ENCODE assay signal across 9 cellular contexts in the genomic region with DNA sequence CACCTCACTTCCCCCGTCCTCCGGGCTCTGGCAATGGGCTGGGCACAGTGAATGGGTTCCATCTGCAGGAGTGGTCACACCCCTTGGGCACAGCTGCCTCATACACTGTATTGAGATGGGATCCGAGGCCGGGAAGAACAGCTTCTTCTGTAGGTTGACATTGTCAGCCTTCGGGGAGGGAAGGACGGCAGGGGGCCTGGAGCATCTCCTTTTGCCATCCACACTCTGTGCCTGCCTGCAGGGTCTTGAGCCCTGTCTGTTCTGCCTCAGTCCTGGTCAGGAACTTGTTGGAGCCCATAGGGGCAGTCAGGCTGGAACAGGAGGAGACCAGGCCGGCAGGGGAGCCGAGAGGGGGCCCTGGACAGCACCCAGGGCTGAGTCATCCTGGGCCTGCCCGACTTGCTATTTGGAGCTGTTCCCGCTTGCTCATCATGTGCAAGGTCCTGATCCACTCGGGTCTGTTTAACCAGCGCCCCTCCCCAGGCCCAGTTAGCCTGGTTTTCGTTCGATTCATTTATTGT.
DNase-seq lines count a peak whose midpoint lies in the region; ATAC-seq and TF ChIP-seq lines count a peak whose summit lies in the region.
"Had no signal": no experiment of that assay in that cellular context is flagged by ENCODE, and none has a peak within 500 bp of the region (broad histone marks: within the 10 kb centered on the region; RNA-seq: fewer than 3 reads in every experiment).

No MANE protein-coding gene starts in this region.

- TF ChIP-seq CTCF in breast epithelium (IDR thresholded peaks at IDR 0.05) (no peak), left lung (IDR thresholded peaks at IDR 0.05) (no peak), upper lobe of left lung (IDR thresholded peaks at IDR 0.05) (no peak)

- H3K4me3 ChIP-seq in breast epithelium (peak overlapping the region in 1 of 3 donors; percentile 1), left lung (no peak overlapping the region), upper lobe of left lung (no peak overlapping the region), Karpas-422 (ENCODE audit: low read length) (no peak overlapping the region)

- DNase-seq in T-helper 1 cell (no peak), breast epithelium (ENCODE audit: low spot score in 2 of 2) (no peak), left lung (no peak), upper lobe of left lung (peak in 1 of 2 donors; percentile 61), Karpas-422 (no peak), activated gamma-delta T cell treated with Interleukin-2 at 50 U/mL for 16 hours (no peak)
- DNase-seq in activated CD4-positive, alpha-beta T cell treated with anti-CD3 and anti-CD28 coated beads, Interleukin-2, amount 50 U/mL, for 4 hours: no peak

- H3K36me3 Mint-ChIP-seq in T-helper 1 cell treated with Interleukin-12 subunit alpha and Interleukin-12 subunit beta and Interleukin-4 antibody, amounts not matched to agents 30 μg/mL and 1 μg/mL, for 36 hours (ENCODE audit: low read depth): peaks cover 16% of the 10 kb centered on the region

- no peak overlapping the region for H2AFZ ChIP-seq in Karpas-422 (ENCODE audit: low read length)

- no peaks in the 10 kb centered on the region for H3K27me3 Mint-ChIP-seq in T-helper 1 cell treated with Interleukin-12 subunit alpha and Interleukin-12 subunit beta and Interleukin-4 antibody, amounts not matched to agents 30 μg/mL and 1 μg/mL, for 36 hours (ENCODE audit: low read depth)

- no peaks in the 10 kb centered on the region for H3K9me3 Mint-ChIP-seq in T-helper 1 cell treated with Interleukin-12 subunit alpha and Interleukin-12 subunit beta and Interleukin-4 antibody, amounts not matched to agents 30 μg/mL and 1 μg/mL, for 36 hours

- no peak for TF ChIP-seq EP300 in upper lobe of left lung (IDR thresholded peaks at IDR 0.05)

- no peaks in the 10 kb centered on the region for H3K9me2 ChIP-seq in Karpas-422 (replicated peaks; ENCODE audit: insufficient read depth, low read length)

- H3K27ac ChIP-seq in breast epithelium (peak overlapping the region; percentile 94 to 96), left lung (peak overlapping the region; percentile 23 to 64), upper lobe of left lung (peak overlapping the region in 3 of 4 donors; percentile 81 to 83 (median 82)), Karpas-422 (ENCODE audit: low read length) (no peak overlapping the region)
- H3K27ac ChIP-seq: KMS-11 had no signal

- H3K27ac Mint-ChIP-seq in T-helper 1 cell treated with Interleukin-12 subunit alpha and Interleukin-12 subunit beta and Interleukin-4 antibody, amounts not matched to agents 30 μg/mL and 1 μg/mL, for 36 hours: peak overlapping the region; percentile 9

- intact Hi-C loops in breast epithelium (cut with DNase I; ENCODE audit: low total_unique reads): loop anchor here (10.0 kb wide), 1 partner anchor 103 kb away; no protein-coding TSS in a partner anchor
- intact Hi-C loops in left lung (cut with DNase I): loop anchor here in 1 of 2 donors (10.0 kb wide), 1 partner anchor 103 kb away; no protein-coding TSS in a partner anchor

- H3K36me3 ChIP-seq in breast epithelium (no peaks in the 10 kb centered on the region), left lung (no peaks in the 10 kb centered on the region), upper lobe of left lung (no peaks in the 10 kb centered on the region), Karpas-422 (ENCODE audit: insufficient read depth, low read length) (no peaks in the 10 kb centered on the region)

- no peak overlapping the region for H3K9ac ChIP-seq in Karpas-422 (ENCODE audit: low read length)
- H3K9ac ChIP-seq: KMS-11 had no signal

- no peak overlapping the region for H3K4me2 ChIP-seq in Karpas-422 (ENCODE audit: low read depth, low read length, poor library complexity, severe bottlenecking)
- H3K4me2 ChIP-seq: KMS-11 had no signal

- H3K9me3 ChIP-seq in breast epithelium (no peaks in the 10 kb centered on the region), left lung (no peaks in the 10 kb centered on the region), upper lobe of left lung (no peaks in the 10 kb centered on the region), Karpas-422 (ENCODE audit: low read length) (no peaks in the 10 kb centered on the region)

- H3K4me3 Mint-ChIP-seq in T-helper 1 cell treated with Interleukin-12 subunit alpha and Interleukin-12 subunit beta and Interleukin-4 antibody, amounts not matched to agents 30 μg/mL and 1 μg/mL, for 36 hours: no peak overlapping the region

- 52 to 62% methylated on average over 13 to 14 of the region's 14 CpGs for WGBS in upper lobe of left lung, 2 donors

- H4K20me1 ChIP-seq in Karpas-422 (ENCODE audit: insufficient read depth, low read depth, low read length): 0 out of 2 replicates have a peak, but pooled peaks cover 2% of the 10 kb centered on the region

- no peaks in the 10 kb centered on the region for H3K79me2 ChIP-seq in Karpas-422 (ENCODE audit: low read length)

- TF ChIP-seq POLR2A in breast epithelium (IDR thresholded peaks at IDR 0.05): no peak
- no peak for TF ChIP-seq POLR2A in upper lobe of left lung (IDR thresholded peaks at IDR 0.05)

- peaks cover 54% of the 10 kb centered on the region for H3K4me1 Mint-ChIP-seq in T-helper 1 cell treated with Interleukin-12 subunit alpha and Interleukin-12 subunit beta and Interleukin-4 antibody, amounts not matched to agents 30 μg/mL and 1 μg/mL, for 36 hours (ENCODE audit: low read depth)

- H3K27me3 ChIP-seq in breast epithelium (no peaks in the 10 kb centered on the region), left lung (no peaks in the 10 kb centered on the region), upper lobe of left lung (no peaks in the 10 kb centered on the region), Karpas-422 (ENCODE audit: low read length) (no peaks in the 10 kb centered on the region)

- ATAC-seq in left lung: peak; percentile 3
- peak in 1 of 2 donors; percentile 45 for ATAC-seq in upper lobe of left lung (ENCODE audit: low FRiP score in 2 of 2)

- H3K4me1 ChIP-seq in breast epithelium: peaks cover 61 to 62% of the 10 kb centered on the region in 2 donors
- H3K4me1 ChIP-seq in left lung: peaks cover 62 to 90% of the 10 kb centered on the region in 2 donors
- peaks cover 77 to 86% (median 80%) of the 10 kb centered on the region in 4 donors for H3K4me1 ChIP-seq in upper lobe of left lung
- H3K4me1 ChIP-seq in Karpas-422 (ENCODE audit: low read length): peaks cover 19% of the 10 kb centered on the region
